In the genomic region with DNA sequence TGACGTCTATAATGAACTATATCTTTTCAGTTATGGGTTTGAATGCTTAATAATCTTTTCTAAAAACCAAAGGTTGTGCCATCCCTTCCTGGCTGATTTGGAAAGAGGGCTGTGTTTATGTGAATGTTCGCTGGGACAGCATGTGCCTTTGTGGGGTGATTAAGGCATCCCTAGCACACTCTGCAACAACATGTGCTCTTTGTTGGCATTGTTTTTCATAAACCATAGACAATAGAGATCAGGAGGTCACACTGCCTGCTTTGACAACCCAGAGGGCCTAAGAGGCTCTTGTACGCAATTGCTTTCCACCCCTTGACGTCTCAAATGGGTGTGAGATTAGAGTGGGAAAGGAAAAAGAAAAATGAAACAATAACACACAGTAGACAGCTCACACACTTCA, we compare ENCODE assay signal across 20 cellular contexts.
A peak's percentile ranks its signal among the peaks of the same experiment; 100 is the strongest.
DNase-seq lines count a peak whose midpoint lies in the region; ATAC-seq and TF ChIP-seq lines count a peak whose summit lies in the region.
"Had no signal": no experiment of that assay in that cellular context is flagged by ENCODE, and none has a peak within 500 bp of the region (broad histone marks: within the 10 kb centered on the region; RNA-seq: fewer than 3 reads in every experiment).

No MANE protein-coding gene starts in this region.

- H3K4me3 ChIP-seq in GM23338 = no peak overlapping the region

- no peaks in the 10 kb centered on the region for H3K79me2 ChIP-seq in GM23338 (replicated peaks; ENCODE audit: insufficient read depth)

- no peak for TF ChIP-seq CTCF in GM23338 (conservative IDR thresholded peaks at IDR 0.05; ENCODE audit: low read depth in 2 of 2)

- no peaks in the 10 kb centered on the region for H3K27me3 ChIP-seq in GM23338 (ENCODE audit: insufficient read depth)

- H3K27me3 Mint-ChIP-seq in GM23338 (ENCODE audit: insufficient read depth, low read depth, poor library complexity) = no peaks in the 10 kb centered on the region
- no peaks in the 10 kb centered on the region for H3K27me3 Mint-ChIP-seq in immature natural killer cell (ENCODE audit: low read depth in 3 of 3)
- H3K27me3 Mint-ChIP-seq: activated naive CD4-positive, alpha-beta T cell treated with anti-CD3 and anti-CD28 coated beads, Interleukin-2, amount 10 ng/mL, durations not matched to agents 7 days and 5 days; effector memory CD8-positive, alpha-beta T cell; type B pancreatic cell had no signal

- H3K27ac Mint-ChIP-seq in GM23338 (no peak overlapping the region), immature natural killer cell (no peak overlapping the region)
- H3K27ac Mint-ChIP-seq: activated naive CD4-positive, alpha-beta T cell treated with anti-CD3 and anti-CD28 coated beads, Interleukin-2, amount 10 ng/mL, durations not matched to agents 7 days and 5 days; effector memory CD8-positive, alpha-beta T cell; type B pancreatic cell had no signal

- DNase-seq in GM23338 (ENCODE audit: low spot score) (no peak), hippocampal formation (lab: John Stamatoyannopoulos, UW) (peak; percentile 34 to 83), retina (peak; percentile 56), immature natural killer cell (no peak)
- DNase-seq in stimulated activated CD4-positive, alpha-beta T cell treated with anti-CD3 and anti-CD28 coated beads, Interleukin-1b, Interleukin-23, amount 100 ng/mL, for 48 hours = no peak
- DNase-seq: activated CD4-positive, CD25-positive, alpha-beta regulatory T cell; activated CD8-positive, alpha-beta memory T cell treated with anti-CD3 and anti-CD28 coated beads, Interleukin-2, amount 50 U/mL, for 4 hours; activated naive CD4-positive, alpha-beta T cell treated with anti-CD3 and anti-CD28 coated beads, Interleukin-2, amount 10 ng/mL, durations not matched to agents 7 days and 5 days; AML-193; effector memory CD8-positive, alpha-beta T cell; GOT3; left colon; NCI-H2081; stimulated activated CD4-positive, alpha-beta T cell treated with anti-CD3 and anti-CD28 coated beads, Interleukin-4, amount 100 ng/mL, for 1 hour had no signal

- peak; percentile 49 for ATAC-seq in GM23338
- no peak for ATAC-seq in GM21619 (IDR thresholded peaks at IDR 0.05; ENCODE audit: unreplicated experiment)
- no peak for ATAC-seq in activated CD4-positive, CD25-positive, alpha-beta regulatory T cell treated with anti-CD3 and anti-CD28 coated beads, Interleukin-2, amount 50 U/mL, for 24 hours
- ATAC-seq: effector memory CD8-positive, alpha-beta T cell; left colon; sciatic nerve had no signal

- H3K9me3 Mint-ChIP-seq in GM23338 (no peaks in the 10 kb centered on the region), immature natural killer cell (no peaks in the 10 kb centered on the region)
- H3K9me3 Mint-ChIP-seq: activated naive CD4-positive, alpha-beta T cell treated with anti-CD3 and anti-CD28 coated beads, Interleukin-2, amount 10 ng/mL, durations not matched to agents 7 days and 5 days; effector memory CD8-positive, alpha-beta T cell; type B pancreatic cell had no signal

- H4K20me1 ChIP-seq in GM23338 (replicated peaks; ENCODE audit: insufficient read depth) = no peaks in the 10 kb centered on the region

- H3K36me3 Mint-ChIP-seq in GM23338 (ENCODE audit: low read depth) (no peaks in the 10 kb centered on the region), immature natural killer cell (peaks cover 16 to 31% (median 23%) of the 10 kb centered on the region in 3 donors)
- H3K36me3 Mint-ChIP-seq: activated naive CD4-positive, alpha-beta T cell treated with anti-CD3 and anti-CD28 coated beads, Interleukin-2, amount 10 ng/mL, durations not matched to agents 7 days and 5 days had no signal

- H3K4me2 ChIP-seq in GM23338 = no peak overlapping the region

- no peak overlapping the region for H2AFZ ChIP-seq in GM23338

- H3K27ac ChIP-seq in GM23338 (ENCODE audit: low read depth) (no peak overlapping the region), cingulate gyrus (ENCODE audit: low read depth, low read length) (peak overlapping the region; percentile 94)
- H3K27ac ChIP-seq: RWPE1 had no signal

- H3K36me3 ChIP-seq in GM23338 (ENCODE audit: insufficient read depth) = no peaks in the 10 kb centered on the region

- H3K4me3 Mint-ChIP-seq in GM23338 = no peak overlapping the region
- H3K4me3 Mint-ChIP-seq in immature natural killer cell = no peak overlapping the region
- H3K4me3 Mint-ChIP-seq: activated naive CD4-positive, alpha-beta T cell treated with anti-CD3 and anti-CD28 coated beads, Interleukin-2, amount 10 ng/mL, durations not matched to agents 7 days and 5 days; effector memory CD8-positive, alpha-beta T cell; type B pancreatic cell had no signal

- H3K4me1 Mint-ChIP-seq in GM23338 = peaks cover 13% of the 10 kb centered on the region
- no peaks in the 10 kb centered on the region for H3K4me1 Mint-ChIP-seq in immature natural killer cell
- H3K4me1 Mint-ChIP-seq: activated naive CD4-positive, alpha-beta T cell treated with anti-CD3 and anti-CD28 coated beads, Interleukin-2, amount 10 ng/mL, durations not matched to agents 7 days and 5 days had no signal

- H3K9me2 ChIP-seq in GM23338 (ENCODE audit: insufficient read depth) = no peaks in the 10 kb centered on the region

- no peaks in the 10 kb centered on the region for H3K4me1 ChIP-seq in GM23338 (ENCODE audit: insufficient read depth)

- no peaks in the 10 kb centered on the region for H3F3A ChIP-seq in GM23338 (replicated peaks; ENCODE audit: low read depth)

TF ChIP-seq in GM23338, 12 proteins besides CTCF, POLR2A, EP300 and RAD21 (continues in another document):
- TF ChIP-seq, protein P1, sequence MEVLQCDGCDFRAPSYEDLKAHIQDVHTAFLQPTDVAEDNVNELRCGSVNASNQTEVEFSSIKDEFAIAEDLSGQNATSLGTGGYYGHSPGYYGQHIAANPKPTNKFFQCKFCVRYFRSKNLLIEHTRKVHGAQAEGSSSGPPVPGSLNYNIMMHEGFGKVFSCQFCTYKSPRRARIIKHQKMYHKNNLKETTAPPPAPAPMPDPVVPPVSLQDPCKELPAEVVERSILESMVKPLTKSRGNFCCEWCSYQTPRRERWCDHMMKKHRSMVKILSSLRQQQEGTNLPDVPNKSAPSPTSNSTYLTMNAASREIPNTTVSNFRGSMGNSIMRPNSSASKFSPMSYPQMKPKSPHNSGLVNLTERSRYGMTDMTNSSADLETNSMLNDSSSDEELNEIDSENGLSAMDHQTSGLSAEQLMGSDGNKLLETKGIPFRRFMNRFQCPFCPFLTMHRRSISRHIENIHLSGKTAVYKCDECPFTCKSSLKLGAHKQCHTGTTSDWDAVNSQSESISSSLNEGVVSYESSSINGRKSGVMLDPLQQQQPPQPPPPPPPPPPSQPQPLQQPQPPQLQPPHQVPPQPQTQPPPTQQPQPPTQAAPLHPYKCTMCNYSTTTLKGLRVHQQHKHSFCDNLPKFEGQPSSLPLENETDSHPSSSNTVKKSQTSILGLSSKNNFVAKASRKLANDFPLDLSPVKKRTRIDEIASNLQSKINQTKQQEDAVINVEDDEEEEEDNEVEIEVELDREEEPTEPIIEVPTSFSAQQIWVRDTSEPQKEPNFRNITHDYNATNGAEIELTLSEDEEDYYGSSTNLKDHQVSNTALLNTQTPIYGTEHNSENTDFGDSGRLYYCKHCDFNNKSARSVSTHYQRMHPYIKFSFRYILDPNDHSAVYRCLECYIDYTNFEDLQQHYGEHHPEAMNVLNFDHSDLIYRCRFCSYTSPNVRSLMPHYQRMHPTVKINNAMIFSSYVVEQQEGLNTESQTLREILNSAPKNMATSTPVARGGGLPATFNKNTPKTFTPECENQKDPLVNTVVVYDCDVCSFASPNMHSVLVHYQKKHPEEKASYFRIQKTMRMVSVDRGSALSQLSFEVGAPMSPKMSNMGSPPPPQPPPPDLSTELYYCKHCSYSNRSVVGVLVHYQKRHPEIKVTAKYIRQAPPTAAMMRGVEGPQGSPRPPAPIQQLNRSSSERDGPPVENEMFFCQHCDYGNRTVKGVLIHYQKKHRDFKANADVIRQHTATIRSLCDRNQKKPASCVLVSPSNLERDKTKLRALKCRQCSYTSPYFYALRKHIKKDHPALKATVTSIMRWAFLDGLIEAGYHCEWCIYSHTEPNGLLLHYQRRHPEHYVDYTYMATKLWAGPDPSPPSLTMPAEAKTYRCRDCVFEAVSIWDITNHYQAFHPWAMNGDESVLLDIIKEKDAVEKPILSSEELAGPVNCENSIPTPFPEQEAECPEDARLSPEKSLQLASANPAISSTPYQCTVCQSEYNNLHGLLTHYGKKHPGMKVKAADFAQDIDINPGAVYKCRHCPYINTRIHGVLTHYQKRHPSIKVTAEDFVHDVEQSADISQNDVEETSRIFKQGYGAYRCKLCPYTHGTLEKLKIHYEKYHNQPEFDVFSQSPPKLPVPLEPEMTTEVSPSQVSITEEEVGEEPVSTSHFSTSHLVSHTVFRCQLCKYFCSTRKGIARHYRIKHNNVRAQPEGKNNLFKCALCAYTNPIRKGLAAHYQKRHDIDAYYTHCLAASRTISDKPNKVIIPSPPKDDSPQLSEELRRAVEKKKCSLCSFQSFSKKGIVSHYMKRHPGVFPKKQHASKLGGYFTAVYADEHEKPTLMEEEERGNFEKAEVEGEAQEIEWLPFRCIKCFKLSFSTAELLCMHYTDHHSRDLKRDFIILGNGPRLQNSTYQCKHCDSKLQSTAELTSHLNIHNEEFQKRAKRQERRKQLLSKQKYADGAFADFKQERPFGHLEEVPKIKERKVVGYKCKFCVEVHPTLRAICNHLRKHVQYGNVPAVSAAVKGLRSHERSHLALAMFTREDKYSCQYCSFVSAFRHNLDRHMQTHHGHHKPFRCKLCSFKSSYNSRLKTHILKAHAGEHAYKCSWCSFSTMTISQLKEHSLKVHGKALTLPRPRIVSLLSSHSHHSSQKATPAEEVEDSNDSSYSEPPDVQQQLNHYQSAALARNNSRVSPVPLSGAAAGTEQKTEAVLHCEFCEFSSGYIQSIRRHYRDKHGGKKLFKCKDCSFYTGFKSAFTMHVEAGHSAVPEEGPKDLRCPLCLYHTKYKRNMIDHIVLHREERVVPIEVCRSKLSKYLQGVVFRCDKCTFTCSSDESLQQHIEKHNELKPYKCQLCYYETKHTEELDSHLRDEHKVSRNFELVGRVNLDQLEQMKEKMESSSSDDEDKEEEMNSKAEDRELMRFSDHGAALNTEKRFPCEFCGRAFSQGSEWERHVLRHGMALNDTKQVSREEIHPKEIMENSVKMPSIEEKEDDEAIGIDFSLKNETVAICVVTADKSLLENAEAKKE (CRISPR knock-in tag; IDR thresholded peaks at IDR 0.05) = no peak
- no peak for TF ChIP-seq EZH2phosphoT487 (IDR thresholded peaks at IDR 0.05; ENCODE audit: unreplicated experiment)

Comparison
In these comparisons a context has a peak if more than half of its experiments do, and no peak if none do; other contexts are left out.
1. DNase-seq: peak in hippocampal formation (2 of 2) and retina (single experiment); none in GM23338 (single experiment), immature natural killer cell (0 of 3) and stimulated activated CD4-positive, alpha-beta T cell treated with anti-CD3 and anti-CD28 coated beads, Interleukin-1b, Interleukin-23, amount 100 ng/mL, for 48 hours (single experiment).